1 cellular context compared by ENCODE assay signal in the genomic region with DNA sequence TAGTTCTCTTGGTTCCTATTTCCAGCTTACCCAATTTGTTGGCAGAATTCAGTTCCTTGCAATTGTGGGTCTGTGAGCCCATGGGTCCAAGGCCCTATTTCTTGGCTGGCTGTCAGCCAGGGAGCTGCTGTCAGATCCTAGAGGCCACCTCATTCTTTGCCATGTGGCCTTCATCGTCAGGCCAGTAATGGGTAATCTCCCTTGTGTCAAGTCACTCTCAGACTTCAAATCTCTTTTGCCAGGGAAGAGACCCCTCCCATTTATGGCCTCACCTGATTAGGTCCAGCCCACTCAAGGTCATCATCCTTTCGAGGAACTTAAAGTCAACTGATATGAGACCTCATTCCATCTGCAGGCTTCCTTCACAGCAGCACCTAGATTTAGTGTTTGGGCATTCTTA.
TF ChIP-seq lines count a peak whose summit lies in the region.

No MANE protein-coding gene starts in this region.

TF ChIP-seq in K562, 482 proteins besides CTCF, POLR2A, EP300 and RAD21:
- peak; percentile 38; the same call in 1 of the 2 replicates for TF ChIP-seq NFIC (IDR thresholded peaks at IDR 0.05)
- no peak for TF ChIP-seq MAFK (IDR thresholded peaks at IDR 0.05; ENCODE audit: low read length)
- TF ChIP-seq RNF2 (IDR thresholded peaks at IDR 0.05), result no peak
- no peak for TF ChIP-seq CAMTA2 (CRISPR knock-in tag; conservative IDR thresholded peaks at IDR 0.05)
- peak; percentile 75; the same call in 1 of the 2 replicates for TF ChIP-seq ZNF134 (CRISPR knock-in tag; conservative IDR thresholded peaks at IDR 0.05)
- no peak for TF ChIP-seq BRD4 (IDR thresholded peaks at IDR 0.05)
- TF ChIP-seq TRIM28 (IDR thresholded peaks at IDR 0.05), result no peak
- TF ChIP-seq, protein P1, sequence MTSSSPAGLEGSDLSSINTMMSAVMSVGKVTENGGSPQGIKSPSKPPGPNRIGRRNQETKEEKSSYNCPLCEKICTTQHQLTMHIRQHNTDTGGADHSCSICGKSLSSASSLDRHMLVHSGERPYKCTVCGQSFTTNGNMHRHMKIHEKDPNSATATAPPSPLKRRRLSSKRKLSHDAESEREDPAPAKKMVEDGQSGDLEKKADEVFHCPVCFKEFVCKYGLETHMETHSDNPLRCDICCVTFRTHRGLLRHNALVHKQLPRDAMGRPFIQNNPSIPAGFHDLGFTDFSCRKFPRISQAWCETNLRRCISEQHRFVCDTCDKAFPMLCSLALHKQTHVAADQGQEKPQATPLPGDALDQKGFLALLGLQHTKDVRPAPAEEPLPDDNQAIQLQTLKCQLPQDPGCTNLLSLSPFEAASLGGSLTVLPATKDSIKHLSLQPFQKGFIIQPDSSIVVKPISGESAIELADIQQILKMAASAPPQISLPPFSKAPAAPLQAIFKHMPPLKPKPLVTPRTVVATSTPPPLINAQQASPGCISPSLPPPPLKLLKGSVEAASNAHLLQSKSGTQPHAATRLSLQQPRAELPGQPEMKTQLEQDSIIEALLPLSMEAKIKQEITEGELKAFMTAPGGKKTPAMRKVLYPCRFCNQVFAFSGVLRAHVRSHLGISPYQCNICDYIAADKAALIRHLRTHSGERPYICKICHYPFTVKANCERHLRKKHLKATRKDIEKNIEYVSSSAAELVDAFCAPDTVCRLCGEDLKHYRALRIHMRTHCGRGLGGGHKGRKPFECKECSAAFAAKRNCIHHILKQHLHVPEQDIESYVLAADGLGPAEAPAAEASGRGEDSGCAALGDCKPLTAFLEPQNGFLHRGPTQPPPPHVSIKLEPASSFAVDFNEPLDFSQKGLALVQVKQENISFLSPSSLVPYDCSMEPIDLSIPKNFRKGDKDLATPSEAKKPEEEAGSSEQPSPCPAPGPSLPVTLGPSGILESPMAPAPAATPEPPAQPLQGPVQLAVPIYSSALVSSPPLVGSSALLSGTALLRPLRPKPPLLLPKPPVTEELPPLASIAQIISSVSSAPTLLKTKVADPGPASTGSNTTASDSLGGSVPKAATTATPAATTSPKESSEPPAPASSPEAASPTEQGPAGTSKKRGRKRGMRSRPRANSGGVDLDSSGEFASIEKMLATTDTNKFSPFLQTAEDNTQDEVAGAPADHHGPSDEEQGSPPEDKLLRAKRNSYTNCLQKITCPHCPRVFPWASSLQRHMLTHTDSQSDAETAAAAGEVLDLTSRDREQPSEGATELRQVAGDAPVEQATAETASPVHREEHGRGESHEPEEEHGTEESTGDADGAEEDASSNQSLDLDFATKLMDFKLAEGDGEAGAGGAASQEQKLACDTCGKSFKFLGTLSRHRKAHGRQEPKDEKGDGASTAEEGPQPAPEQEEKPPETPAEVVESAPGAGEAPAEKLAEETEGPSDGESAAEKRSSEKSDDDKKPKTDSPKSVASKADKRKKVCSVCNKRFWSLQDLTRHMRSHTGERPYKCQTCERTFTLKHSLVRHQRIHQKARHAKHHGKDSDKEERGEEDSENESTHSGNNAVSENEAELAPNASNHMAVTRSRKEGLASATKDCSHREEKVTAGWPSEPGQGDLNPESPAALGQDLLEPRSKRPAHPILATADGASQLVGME (CRISPR knock-in tag; IDR thresholded peaks at IDR 0.05), result no peak
